Comparison of ENCODE assay signal across 8 cellular contexts in genomic region chr22:26483043-26483438, GRCh38. TPM values are rescaled to one million over a fixed set of nuclear protein-coding genes. Genes with fewer than 3 reads are reported as not detected.
DNase-seq lines count a peak whose midpoint lies in the region; ATAC-seq and TF ChIP-seq lines count a peak whose summit lies in the region.

No MANE protein-coding gene starts in this region.

- DNase-seq in GM12864 (ENCODE audit: low read depth) (no peak), OCI-LY7 (ENCODE audit: low spot score) (no peak), esophagus squamous epithelium (lab: John Stamatoyannopoulos, UW) (no peak), progenitor cell of endocrine pancreas (ENCODE audit: low spot score, unreplicated experiment) (no peak), amygdala (lab: John Stamatoyannopoulos, UW) (no peak), kidney tubule cell (ENCODE audit: low spot score) (no peak)
- no peak for DNase-seq in NK-92 treated with Interleukin-12 subunit alpha and Interleukin-12 subunit beta, amount 100 ng/mL, for 24 hours (lab: John Stamatoyannopoulos, UW)

- H3K79me2 ChIP-seq in OCI-LY7 (ENCODE audit: insufficient read depth, low read depth, low read length): peaks cover 82% of the 10 kb centered on the region

- ATAC-seq in GM18870 (IDR thresholded peaks at IDR 0.05; ENCODE audit: unreplicated experiment): no peak

- peak overlapping the region; percentile 96 for H3K4me3 ChIP-seq in GM12864 (ENCODE audit: low read depth, low read length)
- H3K4me3 ChIP-seq in OCI-LY7 (ENCODE audit: low read depth, low read length, poor library complexity, severe bottlenecking): peak overlapping the region; percentile 86
- peak overlapping the region; percentile 73 to 99 (median 92) for H3K4me3 ChIP-seq in esophagus squamous epithelium

- 12% methylated on average over 7 of the region's 7 CpGs for WGBS in esophagus squamous epithelium, 2 donors

- peak overlapping the region; percentile 85 for H3K4me2 ChIP-seq in OCI-LY7 (ENCODE audit: low read length)

- peak overlapping the region; percentile 32; the same call in 1 of the 2 replicates for H2AFZ ChIP-seq in OCI-LY7 (ENCODE audit: low read length)

- intact Hi-C loops in OCI-LY7 (cut with micrococcal nuclease; ENCODE audit: unreplicated experiment) (no loop called here), esophagus squamous epithelium (cut with DNase I) (no loop called here)

- TF ChIP-seq POLR2A in esophagus squamous epithelium (IDR thresholded peaks at IDR 0.05): no peak

- TF ChIP-seq CTCF in GM12864 (IDR thresholded peaks at IDR 0.05; ENCODE audit: low read depth, low read length, missing control alignments): no peak
- no peak for TF ChIP-seq CTCF in OCI-LY7 (conservative IDR thresholded peaks at IDR 0.05; ENCODE audit: low read length)
- no peak for TF ChIP-seq CTCF in esophagus squamous epithelium (IDR thresholded peaks at IDR 0.05)
- no peak for TF ChIP-seq CTCF in progenitor cell of endocrine pancreas (IDR thresholded peaks at IDR 0.05; ENCODE audit: unreplicated experiment)

- H3K4me1 ChIP-seq in OCI-LY7 (ENCODE audit: insufficient read depth, low read length, poor library complexity, severe bottlenecking): peaks cover 74% of the 10 kb centered on the region
- H3K4me1 ChIP-seq in esophagus squamous epithelium: peaks cover 38 to 78% (median 56%) of the 10 kb centered on the region in 3 donors

- peaks cover 35% of the 10 kb centered on the region for H3K36me3 ChIP-seq in OCI-LY7 (ENCODE audit: insufficient read depth, low read length)
- H3K36me3 ChIP-seq in esophagus squamous epithelium: peaks cover 0 to 14% (median 1%) of the 10 kb centered on the region in 3 donors

- H3K4me3 Mint-ChIP-seq in progenitor cell of endocrine pancreas (ENCODE audit: low read depth): peak overlapping the region; percentile 94

- POLR2A ChIA-PET in OCI-LY7 (lab: Charles Lee): interaction anchor here (1.1 to 6.0 kb wide), 8 partner anchors 9 to 190 kb away, joined by 3 to 34 read pairs (median 4); no protein-coding TSS in a partner anchor

- H3K27ac ChIP-seq in OCI-LY7 (ENCODE audit: low read depth, low read length, poor library complexity, severe bottlenecking) (peak overlapping the region; percentile 95), esophagus squamous epithelium (peak overlapping the region; percentile 93 to 98 (median 97))

- H3K27me3 Mint-ChIP-seq in progenitor cell of endocrine pancreas: no peaks in the 10 kb centered on the region

- BruUV-seq in OCI-LY7 (replicated peaks; lab: Mats Ljungman, UMichigan): TSS peak; percentile 41

- H3K27me3 ChIP-seq in esophagus squamous epithelium: no peaks in the 10 kb centered on the region

- H3K36me3 Mint-ChIP-seq in progenitor cell of endocrine pancreas (ENCODE audit: insufficient read depth): peaks cover 5% of the 10 kb centered on the region

- CTCF ChIA-PET in OCI-LY7 (lab: Charles Lee; ENCODE audit: unreplicated experiment): no interaction called here

- H3K4me1 Mint-ChIP-seq in progenitor cell of endocrine pancreas (ENCODE audit: low read depth): peaks cover 29% of the 10 kb centered on the region

- peaks cover 7% of the 10 kb centered on the region; the same call in 1 of the 2 replicates for H4K20me1 ChIP-seq in OCI-LY7 (ENCODE audit: insufficient read depth, low read length)

- H3K27ac Mint-ChIP-seq in progenitor cell of endocrine pancreas: peak overlapping the region; percentile 99

- H3K9me3 Mint-ChIP-seq in progenitor cell of endocrine pancreas (ENCODE audit: low read depth): no peaks in the 10 kb centered on the region

- no peaks in the 10 kb centered on the region for H3K9me2 ChIP-seq in OCI-LY7 (ENCODE audit: insufficient read depth, low read length)

- no peaks in the 10 kb centered on the region for H3K9me3 ChIP-seq in OCI-LY7 (ENCODE audit: low read length)
- no peaks in the 10 kb centered on the region for H3K9me3 ChIP-seq in esophagus squamous epithelium

RNA-seq across cellular contexts. Expression of gene HPS4, which starts 0.5 kb away (rescaled TPM):
- 64.8 and 77.4 TPM in 2 replicates for total RNA-seq in OCI-LY7 (2014; rRNA removed; shearing (Covaris generic))
- total RNA-seq in OCI-LY7 (2022) (89.6 and 107 TPM in 2 replicates), esophagus squamous epithelium (10 to 100 TPM; 21.9 to 28.5 (median 24.5) TPM), progenitor cell of endocrine pancreas (42.7 and 43.2 TPM in 2 replicates)

RNA-seq across cellular contexts. Expression of gene SRRD, which starts 0.6 kb away (rescaled TPM):
- total RNA-seq in OCI-LY7 (2014; rRNA removed; shearing (Covaris generic)): 20.7 and 23.1 TPM in 2 replicates
- 33.0 and 36.6 TPM in 2 replicates for total RNA-seq in OCI-LY7 (2022)
- total RNA-seq in esophagus squamous epithelium: 10 to 100 TPM; 11.4 to 27.3 (median 13.6) TPM
- total RNA-seq in progenitor cell of endocrine pancreas: 23.2 and 25.4 TPM in 2 replicates

RNA-seq across cellular contexts. Expression of gene TFIP11, which starts 29.2 kb away (rescaled TPM):
- 39.6 and 45.2 TPM in 2 replicates for total RNA-seq in OCI-LY7 (2014; rRNA removed; shearing (Covaris generic))
- 52.3 and 54.5 TPM in 2 replicates for total RNA-seq in OCI-LY7 (2022)
- total RNA-seq in esophagus squamous epithelium: 10 to 100 TPM; 21.6 to 27.1 (median 25.8) TPM
- 36.4 and 38.7 TPM in 2 replicates for total RNA-seq in progenitor cell of endocrine pancreas

RNA-seq across cellular contexts. Expression of gene ASPHD2, which starts 54.0 kb away (rescaled TPM):
- 5.8 and 6.5 TPM in 2 replicates for total RNA-seq in OCI-LY7 (2014; rRNA removed; shearing (Covaris generic))
- total RNA-seq in OCI-LY7 (2022): 5.5 and 6.1 TPM in 2 replicates
- total RNA-seq in esophagus squamous epithelium: 1 to 10 TPM; 1.3 to 2.1 (median 2.0) TPM
- 4.0 and 4.2 TPM in 2 replicates for total RNA-seq in progenitor cell of endocrine pancreas
